Comparison of ENCODE assay signal across 8 cellular contexts in the genomic region with DNA sequence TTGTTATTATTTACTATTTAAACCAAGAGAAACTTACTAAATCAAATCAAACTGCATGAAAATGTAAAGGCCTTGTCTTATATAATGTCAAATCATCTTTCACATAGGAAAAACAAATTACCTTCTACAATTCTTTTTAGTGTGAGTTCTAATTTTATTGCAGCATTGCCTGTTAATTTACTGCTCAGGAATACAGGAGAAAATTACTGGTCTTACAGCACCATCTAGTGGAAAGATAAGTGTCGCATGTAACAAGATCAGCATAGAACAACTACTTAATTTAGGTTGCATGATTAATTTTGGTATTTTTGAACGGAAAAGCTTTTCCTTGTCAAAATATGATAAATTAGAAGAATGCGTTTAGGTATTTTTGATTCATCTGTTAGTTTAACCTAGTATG.
DNase-seq lines count a peak whose midpoint lies in the region; TF ChIP-seq lines count a peak whose summit lies in the region.

No MANE protein-coding gene starts in this region.

- CTCF ChIA-PET in BJ (lab: Yijun Ruan, JAX) = interaction anchor here (0.8 to 4.1 kb wide), 12 partner anchors 9 to 743 kb away, joined by 3 to 26 read pairs (median 4); no protein-coding TSS in a partner anchor
- CTCF ChIA-PET in HEK293T (lab: Yijun Ruan, JAX) = no interaction called here

- TF ChIP-seq CTCF in BJ (IDR thresholded peaks at IDR 0.05; ENCODE audit: insufficient read depth, low read depth, low read length) = peak; percentile 61

- no peaks in the 10 kb centered on the region for H3K27me3 ChIP-seq in BJ (ENCODE audit: control insufficient read depth, insufficient read depth, low read length)

- no peaks in the 10 kb centered on the region for H3K36me3 ChIP-seq in BJ (ENCODE audit: control insufficient read depth, insufficient read depth, low read length)

- H3K4me3 ChIP-seq in BJ (ENCODE audit: low read depth, low read length) = no peak overlapping the region

- DNase-seq in BJ (ENCODE audit: low read depth) (no peak), HEK293T (ENCODE audit: extremely low spot score) (peak; percentile 7), NCI-H82 (lab: John Stamatoyannopoulos, UW) (peak; percentile 77), cerebellar cortex (ENCODE audit: low spot score) (peak; percentile 76), medulla oblongata (ENCODE audit: extremely low spot score) (peak; percentile 84), UCSD-AML1 (lab: John Stamatoyannopoulos, UW; ENCODE audit: unreplicated experiment) (no peak), NCI-H1048 (lab: John Stamatoyannopoulos, UW) (no peak)
- no peak for DNase-seq in stimulated activated CD4-positive, alpha-beta T cell treated with anti-CD3 and anti-CD28 coated beads, Interleukin-4, amount 100 ng/mL, for 24 hours

- POLR2A ChIA-PET in BJ (lab: Charles Lee) = no interaction called here
- POLR2A ChIA-PET in HEK293T (lab: Yijun Ruan, JAX) = no interaction called here

TF ChIP-seq in HEK293T, 16 proteins besides CTCF, POLR2A, EP300 and RAD21:
- TF ChIP-seq PKNOX1 (IDR thresholded peaks at IDR 0.05) (no peak), FOXK2 (IDR thresholded peaks at IDR 0.05) (no peak), FOXM1 (IDR thresholded peaks at IDR 0.05; ENCODE audit: borderline replicate concordance) (no peak), ZNF384 (IDR thresholded peaks at IDR 0.05) (no peak)

Comparison
In these comparisons a context has a peak if more than half of its experiments do, and no peak if none do; other contexts are left out.
1. DNase-seq: peak in HEK293T (single experiment), NCI-H82 (single experiment), cerebellar cortex (single experiment) and medulla oblongata (single experiment); none in BJ (single experiment), stimulated activated CD4-positive, alpha-beta T cell treated with anti-CD3 and anti-CD28 coated beads, Interleukin-4, amount 100 ng/mL, for 24 hours (single experiment), UCSD-AML1 (single experiment) and NCI-H1048 (single experiment).